In the genomic region with DNA sequence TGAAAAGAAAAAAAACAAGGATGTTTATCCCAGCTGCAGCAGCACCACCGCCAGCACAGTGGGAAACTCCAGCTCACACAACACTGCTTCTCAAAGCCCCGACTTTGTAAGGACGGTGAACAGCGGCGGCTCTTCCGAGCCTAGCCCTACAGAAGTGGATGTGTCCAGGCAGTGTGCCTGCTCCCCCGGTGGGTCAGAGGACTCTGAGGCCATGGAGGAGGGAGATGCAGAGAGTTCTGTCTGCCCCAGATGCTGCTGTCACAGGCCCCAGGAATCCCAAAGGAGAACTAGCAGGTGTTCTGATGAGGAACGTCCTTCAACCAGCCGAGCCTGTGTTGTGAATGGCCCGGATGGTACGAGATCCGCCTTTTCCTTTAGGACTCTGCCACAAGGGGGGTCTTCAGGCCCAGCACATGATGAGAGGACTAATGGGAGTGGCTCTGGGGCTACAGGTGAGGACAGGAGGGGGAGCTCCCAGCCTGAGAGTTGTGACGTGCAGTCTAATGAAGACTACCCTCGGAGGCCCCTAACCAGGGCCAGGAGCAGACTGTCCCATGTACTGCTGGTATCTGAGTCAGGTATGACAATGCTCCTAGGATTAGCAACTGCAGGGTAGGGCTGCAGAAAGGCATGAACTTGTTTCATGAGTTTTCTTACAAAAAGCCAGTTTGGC, we compare ENCODE assay signal across 1 cellular context.
TF ChIP-seq lines count a peak whose summit lies in the region.

No MANE protein-coding gene starts in this region.

TF ChIP-seq in GM23338, 12 proteins besides CTCF, POLR2A, EP300 and RAD21 (continued from another document):
- TF ChIP-seq REST (IDR thresholded peaks at IDR 0.05; ENCODE audit: unreplicated experiment) (no peak), ZNF462 (CRISPR knock-in tag; IDR thresholded peaks at IDR 0.05) (no peak), ETS1 (IDR thresholded peaks at IDR 0.05) (no peak), ZNF331 (CRISPR knock-in tag; IDR thresholded peaks at IDR 0.05; ENCODE audit: low read depth) (no peak), EZH2 (IDR thresholded peaks at IDR 0.05; ENCODE audit: low read depth, unreplicated experiment) (no peak), NANOG (IDR thresholded peaks at IDR 0.05; ENCODE audit: borderline replicate concordance) (no peak), CREB1 (CRISPR knock-in tag; IDR thresholded peaks at IDR 0.05; ENCODE audit: low read depth) (no peak), ZNF114 (CRISPR knock-in tag; IDR thresholded peaks at IDR 0.05) (no peak), STAT1 (IDR thresholded peaks at IDR 0.05; ENCODE audit: unreplicated experiment) (no peak)
